Comparison of ENCODE assay signal across 8 cellular contexts in genomic region chr11:68447015-68447801, GRCh38. TPM values are rescaled to one million over a fixed set of nuclear protein-coding genes. Genes with fewer than 3 reads are reported as not detected.
DNase-seq lines count a peak whose midpoint lies in the region; ATAC-seq and TF ChIP-seq lines count a peak whose summit lies in the region.

No MANE protein-coding gene starts in this region.

- no peak overlapping the region for H3K4me2 ChIP-seq in OCI-LY3 (ENCODE audit: low read length)

- H3K9me3 ChIP-seq in OCI-LY3 (ENCODE audit: insufficient read depth, low read length) = no peaks in the 10 kb centered on the region

- H3K4me1 Mint-ChIP-seq in naive B cell = peaks cover 8 to 14% (median 12%) of the 10 kb centered on the region in 3 donors

- ATAC-seq in HG03135 (IDR thresholded peaks at IDR 0.05; ENCODE audit: unreplicated experiment) (peak; percentile 56), esophagus mucosa (peak; percentile 87), naive B cell (ENCODE audit: low read depth in 2 of 2) (peak; percentile 99), HG02759 (IDR thresholded peaks at IDR 0.05; ENCODE audit: unreplicated experiment) (no peak)

- peaks cover 18% of the 10 kb centered on the region for H3K36me3 ChIP-seq in OCI-LY3 (replicated peaks; ENCODE audit: low read depth, low read length)

- H3K27ac ChIP-seq in OCI-LY3 (ENCODE audit: low read length) = no peak overlapping the region

- H3K36me3 Mint-ChIP-seq in naive B cell = no peaks in the 10 kb centered on the region

- no peak overlapping the region for H3K9ac ChIP-seq in OCI-LY3 (ENCODE audit: low read length)

- peak; percentile 94 for TF ChIP-seq CTCF in OCI-LY3 (IDR thresholded peaks at IDR 0.05; ENCODE audit: low read depth, low read length)

- H3K79me2 ChIP-seq in OCI-LY3 (ENCODE audit: low read length) = no peaks in the 10 kb centered on the region

- H3K27ac Mint-ChIP-seq in naive B cell = peak overlapping the region in 2 of 6 donors; percentile 62 to 95

- H3K4me3 ChIP-seq in OCI-LY3 (ENCODE audit: low read length) = no peak overlapping the region

- no peaks in the 10 kb centered on the region for H3K9me3 Mint-ChIP-seq in naive B cell

- no peak overlapping the region for H2AFZ ChIP-seq in OCI-LY3 (ENCODE audit: low read depth, low read length)

- peaks cover 2% of the 10 kb centered on the region for H3K4me1 ChIP-seq in OCI-LY3 (ENCODE audit: low read length)

- no peaks in the 10 kb centered on the region for H4K20me1 ChIP-seq in OCI-LY3 (ENCODE audit: insufficient read depth, low read length)

- DNase-seq in EH (ENCODE audit: low read depth) (peak; percentile 71), activated T-cell treated with anti-CD3 and anti-CD28 coated beads for 24 hours (ENCODE audit: low read depth) (peak; percentile 64), naive B cell (peak; percentile 70)
- DNase-seq in stimulated activated CD8-positive, alpha-beta memory T cell treated with anti-CD3 and anti-CD28 coated beads, Interleukin-7, amount 100 ng/mL, for 1 hour (ENCODE audit: low read depth in 2 of 2) = peak; percentile 43 to 59

- no peaks in the 10 kb centered on the region for H3K27me3 Mint-ChIP-seq in naive B cell

- peak overlapping the region in 2 of 8 donors; percentile 4 to 12 for H3K4me3 Mint-ChIP-seq in naive B cell

- no peaks in the 10 kb centered on the region for H3K27me3 ChIP-seq in OCI-LY3 (ENCODE audit: low read depth, low read length)

RNA-seq across cellular contexts. Expression of gene PPP6R3, which starts 13.3 kb away (rescaled TPM):
- total RNA-seq in esophagus mucosa = 59.8 TPM
- polyA plus RNA-seq in naive B cell (ENCODE audit: low read depth in 6 of 6) = 10 to 100 TPM; 32.0 to 71.1 (median 53.4) TPM
